ENCODE assay signal across 18 cellular contexts in genomic region chr9:94081435-94081834, GRCh38.
"Had no signal": no experiment of that assay in that cellular context is flagged by ENCODE, and none has a peak within 500 bp of the region (broad histone marks: within the 10 kb centered on the region; RNA-seq: fewer than 3 reads in every experiment).

No MANE protein-coding gene starts in this region.

- H3K27me3 Mint-ChIP-seq: activated CD4-positive, alpha-beta memory T cell treated with anti-CD3 and anti-CD28 coated beads for 36 hours; activated naive CD4-positive, alpha-beta T cell treated with anti-CD3 and anti-CD28 coated beads, Interleukin-2, amount 10 ng/mL, durations not matched to agents 7 days and 5 days; activated naive CD8-positive, alpha-beta T cell treated with anti-CD3 and anti-CD28 coated beads, Interleukin-2, amount 50 U/mL, for 24 hours; activated T-cell treated with anti-CD3 and anti-CD28 coated beads, Interleukin-2, amount 50 U/mL, for 24 hours; brain had no signal

- ATAC-seq: activated naive CD8-positive, alpha-beta T cell treated with anti-CD3 and anti-CD28 coated beads, Interleukin-2, amount 50 U/mL, for 24 hours; gastrocnemius medialis; psoas muscle; right lobe of liver had no signal

- H3K4me1 Mint-ChIP-seq: activated naive CD4-positive, alpha-beta T cell treated with anti-CD3 and anti-CD28 coated beads, Interleukin-2, amount 10 ng/mL, durations not matched to agents 7 days and 5 days had no signal

- H2AFZ ChIP-seq: neural progenitor cell had no signal

- H3K9me3 ChIP-seq: gastrocnemius medialis, left lung, psoas muscle, right lobe of liver, tibial artery had no signal

- H3K4me3 ChIP-seq: gastrocnemius medialis, left lung, neural progenitor cell, psoas muscle, right lobe of liver, tibial artery had no signal

- H3K27me3 ChIP-seq: gastrocnemius medialis, left lung, neural progenitor cell, right lobe of liver, tibial artery had no signal

- H3K36me3 Mint-ChIP-seq: activated naive CD4-positive, alpha-beta T cell treated with anti-CD3 and anti-CD28 coated beads, Interleukin-2, amount 10 ng/mL, durations not matched to agents 7 days and 5 days had no signal

- H3K4me3 Mint-ChIP-seq: activated CD4-positive, alpha-beta memory T cell treated with anti-CD3 and anti-CD28 coated beads for 36 hours; activated naive CD4-positive, alpha-beta T cell treated with anti-CD3 and anti-CD28 coated beads, Interleukin-2, amount 10 ng/mL, durations not matched to agents 7 days and 5 days; activated naive CD8-positive, alpha-beta T cell treated with anti-CD3 and anti-CD28 coated beads, Interleukin-2, amount 50 U/mL, for 24 hours; activated T-cell treated with anti-CD3 and anti-CD28 coated beads, Interleukin-2, amount 50 U/mL, for 24 hours; brain; neural progenitor cell had no signal

- H3K9me3 Mint-ChIP-seq: activated CD4-positive, alpha-beta memory T cell treated with anti-CD3 and anti-CD28 coated beads for 36 hours; activated naive CD4-positive, alpha-beta T cell treated with anti-CD3 and anti-CD28 coated beads, Interleukin-2, amount 10 ng/mL, durations not matched to agents 7 days and 5 days; activated naive CD8-positive, alpha-beta T cell treated with anti-CD3 and anti-CD28 coated beads, Interleukin-2, amount 50 U/mL, for 24 hours; activated T-cell treated with anti-CD3 and anti-CD28 coated beads, Interleukin-2, amount 50 U/mL, for 24 hours; brain; neural progenitor cell had no signal

- H3K9ac ChIP-seq: neural progenitor cell had no signal

- H3K4me1 ChIP-seq: gastrocnemius medialis, psoas muscle, right lobe of liver had no signal

- H3K27ac ChIP-seq: gastrocnemius medialis, left lung, neural progenitor cell, psoas muscle, right lobe of liver, tibial artery, VCaP had no signal

- H3K36me3 ChIP-seq: left lung, neural progenitor cell, right lobe of liver had no signal

- DNase-seq: activated CD4-positive, alpha-beta memory T cell treated with anti-CD3 and anti-CD28 coated beads for 36 hours; activated effector memory CD4-positive, alpha-beta T cell treated with Interleukin-2 at 50 U/mL for 16 hours; activated naive CD4-positive, alpha-beta T cell treated with anti-CD3 and anti-CD28 coated beads, Interleukin-2, amount 10 ng/mL, durations not matched to agents 7 days and 5 days; activated naive CD8-positive, alpha-beta T cell treated with anti-CD3 and anti-CD28 coated beads, Interleukin-2, amount 50 U/mL, for 24 hours; activated T-cell treated with anti-CD3 and anti-CD28 coated beads, Interleukin-2, amount 50 U/mL, for 24 hours; cortex of kidney; effector CD4-positive, alpha-beta T cell; gastrocnemius medialis; left lung; psoas muscle; right lobe of liver; small intestine; stimulated activated CD4-positive, alpha-beta T cell treated with anti-CD3 and anti-CD28 coated beads, Interleukin-15, amount 100 ng/mL, for 24 hours; stimulated activated CD4-positive, alpha-beta T cell treated with anti-CD3 and anti-CD28 coated beads, Interleukin-2, amount 100 ng/mL, for 48 hours; tibial artery had no signal

- H3K4me2 ChIP-seq: neural progenitor cell had no signal

- H3K27ac Mint-ChIP-seq: activated CD4-positive, alpha-beta memory T cell treated with anti-CD3 and anti-CD28 coated beads for 36 hours; activated naive CD4-positive, alpha-beta T cell treated with anti-CD3 and anti-CD28 coated beads, Interleukin-2, amount 10 ng/mL, durations not matched to agents 7 days and 5 days; activated naive CD8-positive, alpha-beta T cell treated with anti-CD3 and anti-CD28 coated beads, Interleukin-2, amount 50 U/mL, for 24 hours; activated T-cell treated with anti-CD3 and anti-CD28 coated beads, Interleukin-2, amount 50 U/mL, for 24 hours; neural progenitor cell had no signal
